Comparison of ENCODE assay signal across 8 cellular contexts in the genomic region with DNA sequence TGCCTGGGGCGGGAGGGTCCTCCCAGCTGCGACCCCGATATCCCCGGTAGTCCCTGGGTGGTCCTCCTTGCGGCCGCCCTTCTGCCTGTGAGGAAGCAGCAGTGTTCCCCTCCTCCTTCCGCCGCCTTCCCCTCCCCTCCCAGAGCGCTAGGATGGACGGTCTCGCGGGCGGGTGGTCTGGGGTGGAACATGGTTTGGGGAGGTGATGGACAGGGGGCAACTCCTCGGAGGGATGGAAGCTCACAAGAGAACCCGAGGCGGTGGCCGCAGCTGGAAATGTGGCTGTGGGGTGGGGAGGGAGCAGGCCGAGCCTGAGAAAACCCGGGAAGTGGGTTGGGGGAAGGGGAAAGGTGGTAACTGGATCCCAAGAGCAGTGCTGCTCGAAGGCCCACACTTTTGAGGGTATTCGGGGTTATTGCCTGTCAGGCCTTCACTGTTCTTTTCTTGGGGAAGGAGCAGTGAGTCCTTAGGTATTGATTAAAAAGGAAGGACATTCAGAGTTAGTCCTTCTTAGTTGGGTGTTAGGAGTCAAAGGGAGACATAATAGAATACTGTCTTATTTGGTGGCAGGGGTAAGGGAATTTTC. TPM values are rescaled to one million over a fixed set of nuclear protein-coding genes. Genes with fewer than 3 reads are reported as not detected.
DNase-seq lines count a peak whose midpoint lies in the region; ATAC-seq and TF ChIP-seq lines count a peak whose summit lies in the region.

No MANE protein-coding gene starts in this region.

- intact Hi-C loops in vagina (cut with DNase I), result loop anchor here (5.0 kb wide), 1 partner anchor 279 kb away; the partner anchor contains the start of gene PDS5A

- H3K4me1 ChIP-seq in vagina, result peaks cover 51% of the 10 kb centered on the region

- H3K27me3 Mint-ChIP-seq in activated T-helper 17 cell treated with anti-CD3 and anti-CD28 coated beads, Interleukin-2, amount 50 U/mL, for 72 hours, result no peaks in the 10 kb centered on the region

- peak overlapping the region; percentile 97 for H3K4me3 Mint-ChIP-seq in activated T-helper 17 cell treated with anti-CD3 and anti-CD28 coated beads, Interleukin-2, amount 50 U/mL, for 72 hours

- H3K27me3 ChIP-seq in vagina, result no peaks in the 10 kb centered on the region

- no peak for TF ChIP-seq POLR2A in vagina (IDR thresholded peaks at IDR 0.05)

- H3K4me1 Mint-ChIP-seq in activated T-helper 17 cell treated with anti-CD3 and anti-CD28 coated beads, Interleukin-2, amount 50 U/mL, for 72 hours, result peaks cover 16% of the 10 kb centered on the region

- H3K4me3 ChIP-seq in vagina, result peak overlapping the region; percentile 71 to 85

- peaks cover 56% of the 10 kb centered on the region for H3K36me3 Mint-ChIP-seq in activated T-helper 17 cell treated with anti-CD3 and anti-CD28 coated beads, Interleukin-2, amount 50 U/mL, for 72 hours (ENCODE audit: low read depth)

- DNase-seq in NCI-H510A treated with DMSO at 0.1 percent for 48 hours (lab: John Stamatoyannopoulos, UW) (peak; percentile 33), NCI-H510A (lab: John Stamatoyannopoulos, UW) (no peak), NCI-H2107 (lab: John Stamatoyannopoulos, UW) (peak; percentile 10), glomerular visceral epithelial cell (ENCODE audit: extremely low spot score) (peak; percentile 53), nucleus accumbens (lab: John Stamatoyannopoulos, UW) (peak in 46 of 56 donors; percentile 11 to 80 (median 62)), vagina (ENCODE audit: extremely low spot score in 2 of 2) (no peak)

- no peak for TF ChIP-seq CTCF in vagina (IDR thresholded peaks at IDR 0.05)

- H3K9me3 ChIP-seq in vagina, result no peaks in the 10 kb centered on the region

- peaks cover 0 to 4% of the 10 kb centered on the region in 2 donors for H3K36me3 ChIP-seq in vagina

- peak; percentile 16 for ATAC-seq in HG02623 (IDR thresholded peaks at IDR 0.05; ENCODE audit: unreplicated experiment)
- peak; percentile 38 for ATAC-seq in activated T-helper 17 cell treated with anti-CD3 and anti-CD28 coated beads, Interleukin-2, amount 50 U/mL, for 72 hours (replicated peaks)

- H3K27ac Mint-ChIP-seq in activated T-helper 17 cell treated with anti-CD3 and anti-CD28 coated beads, Interleukin-2, amount 50 U/mL, for 72 hours, result peak overlapping the region; percentile 96

- peak overlapping the region; percentile 98 for H3K27ac ChIP-seq in vagina

- H3K9me3 Mint-ChIP-seq in activated T-helper 17 cell treated with anti-CD3 and anti-CD28 coated beads, Interleukin-2, amount 50 U/mL, for 72 hours, result no peaks in the 10 kb centered on the region

RNA-seq across cellular contexts. Expression of gene UBE2K, which starts 0.6 kb away (rescaled TPM):
- 10 to 100 TPM; 52.5 to 90.0 TPM for total RNA-seq in activated T-helper 17 cell treated with anti-CD3 and anti-CD28 coated beads, Interleukin-2, amount 50 U/mL, for 72 hours
- 21.4 TPM for total RNA-seq in vagina

RNA-seq across cellular contexts. Expression of gene SMIM14, which starts 59.9 kb away (rescaled TPM):
- 1 to 10 TPM; 2.6 to 2.9 TPM for total RNA-seq in activated T-helper 17 cell treated with anti-CD3 and anti-CD28 coated beads, Interleukin-2, amount 50 U/mL, for 72 hours
- 23.8 TPM for total RNA-seq in vagina

Comparison
In these comparisons a context has a peak if more than half of its experiments do, and no peak if none do; other contexts are left out.
1. DNase-seq: peak in NCI-H510A treated with DMSO at 0.1 percent for 48 hours (single experiment), NCI-H2107 (single experiment), glomerular visceral epithelial cell (single experiment) and nucleus accumbens (46 of 56); none in NCI-H510A (single experiment) and vagina (0 of 2).